ENCODE assay signal across 1 cellular context in the genomic region with DNA sequence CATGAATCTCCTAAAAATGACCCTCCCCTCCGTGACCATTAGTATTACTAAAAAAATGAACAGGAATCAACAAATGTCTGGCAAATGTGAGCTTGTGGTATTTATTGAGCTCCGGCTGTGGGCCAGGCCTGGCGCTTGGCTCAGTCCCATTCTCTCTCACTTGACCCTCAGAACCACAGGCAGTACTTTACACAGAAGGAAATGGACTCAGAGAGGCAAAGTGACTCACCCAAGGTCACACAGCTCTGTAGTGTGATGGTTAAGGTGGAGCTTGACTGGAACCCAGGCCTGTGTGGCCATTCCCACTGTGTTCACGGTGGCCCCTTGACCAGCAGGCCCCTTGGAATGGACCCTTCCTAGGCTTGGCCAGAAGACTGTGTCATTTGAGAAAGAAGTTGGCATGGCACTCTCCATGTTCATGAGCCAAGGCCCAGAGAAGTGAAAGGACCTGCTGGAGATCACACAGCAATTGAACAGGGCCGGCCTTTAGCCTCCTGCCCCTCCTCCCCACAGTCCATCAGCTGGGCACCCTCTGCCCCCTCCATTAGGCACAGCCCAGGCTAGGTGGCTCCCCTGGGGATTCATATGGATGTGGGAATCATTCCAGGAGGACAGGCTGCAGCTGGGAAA.
TF ChIP-seq lines count a peak whose summit lies in the region.

No MANE protein-coding gene starts in this region.

TF ChIP-seq in IMR-90, 13 proteins besides CTCF, POLR2A, EP300 and RAD21:
- no peak for TF ChIP-seq MAZ (IDR thresholded peaks at IDR 0.05; ENCODE audit: borderline replicate concordance, low read depth, low read length)
- no peak for TF ChIP-seq BHLHE40 (IDR thresholded peaks at IDR 0.05; ENCODE audit: low read depth, low read length)
- no peak for TF ChIP-seq FOS (IDR thresholded peaks at IDR 0.05; ENCODE audit: low read depth, low read length)
- TF ChIP-seq RCOR1 (IDR thresholded peaks at IDR 0.05; ENCODE audit: insufficient replicate concordance, low read length): no peak
- no peak for TF ChIP-seq SMC3 (IDR thresholded peaks at IDR 0.05; ENCODE audit: low read depth, low read length)
- no peak for TF ChIP-seq ELK1 (IDR thresholded peaks at IDR 0.05; ENCODE audit: borderline replicate concordance, low read depth, low read length)
- TF ChIP-seq MXI1 (IDR thresholded peaks at IDR 0.05; ENCODE audit: borderline replicate concordance, low read depth, low read length): no peak
- no peak for TF ChIP-seq MAFK (IDR thresholded peaks at IDR 0.05; ENCODE audit: low read depth, low read length)
- TF ChIP-seq RFX5 (IDR thresholded peaks at IDR 0.05; ENCODE audit: low read depth, low read length): no peak
- TF ChIP-seq CHD1 (IDR thresholded peaks at IDR 0.05; ENCODE audit: low read depth, low read length): no peak
